16 cellular contexts compared by ENCODE assay signal in genomic region chr17:49026447-49026846, GRCh38. TPM values are rescaled to one million over a fixed set of nuclear protein-coding genes. Genes with fewer than 3 reads are reported as not detected.
"Had no signal": no experiment of that assay in that cellular context is flagged by ENCODE, and none has a peak within 500 bp of the region (broad histone marks: within the 10 kb centered on the region; RNA-seq: fewer than 3 reads in every experiment).

No MANE protein-coding gene starts in this region.

RNA-seq across cellular contexts. Expression of gene IGF2BP1, which starts 29.3 kb away (rescaled TPM):
- total RNA-seq: esophagus mucosa, heart left ventricle, sciatic nerve had no signal
- polyA plus RNA-seq: liver had no signal

RNA-seq across cellular contexts. Expression of gene GIP, which starts 58.1 kb away (rescaled TPM):
- total RNA-seq: colonic mucosa; dermis blood vessel endothelial cell; esophagus mucosa; fibroblast of lung; frontal cortex; glomerular endothelial cell; heart left ventricle; liver; lung microvascular endothelial cell; natural killer cell treated with Interleukin-12 subunit alpha and Interleukin-12 subunit beta and Interleukin-15 and Interleukin-18, amount 100 ng/mL, for 72 hours; osteoblast; pulmonary artery endothelial cell; sciatic nerve; skeletal muscle tissue; stomach; urinary bladder had no signal
- polyA plus RNA-seq: fibroblast of lung, heart left ventricle, liver, urinary bladder had no signal
